Comparison of ENCODE assay signal across 29 cellular contexts in the genomic region with DNA sequence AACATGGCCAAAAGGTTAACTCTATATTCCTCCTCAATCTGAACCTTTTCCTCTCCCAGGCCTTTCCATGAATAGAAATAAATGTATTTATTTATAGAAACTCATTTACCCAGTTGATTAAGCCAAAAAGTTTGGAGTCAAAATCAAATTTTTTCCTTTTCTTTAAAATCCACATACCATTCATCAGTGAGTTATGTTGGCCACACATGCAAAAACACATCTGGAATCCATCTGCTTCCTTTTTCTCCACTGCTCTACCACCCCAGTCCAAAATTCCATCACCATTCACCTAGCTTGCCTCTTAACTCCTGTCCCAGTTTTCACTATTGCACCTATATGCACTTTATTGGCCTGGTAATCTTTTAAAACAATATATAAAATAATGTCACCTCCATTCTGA.
DNase-seq lines count a peak whose midpoint lies in the region; FAIRE-seq and TF ChIP-seq lines count a peak whose summit lies in the region.
"Had no signal": no experiment of that assay in that cellular context is flagged by ENCODE, and none has a peak within 500 bp of the region (broad histone marks: within the 10 kb centered on the region; RNA-seq: fewer than 3 reads in every experiment).

No MANE protein-coding gene starts in this region.

- peak overlapping the region in 2 of 3 experiments; percentile 6 to 26 for H3K27ac Mint-ChIP-seq in nephron
- H3K27ac Mint-ChIP-seq: activated naive CD4-positive, alpha-beta T cell treated with anti-CD3 and anti-CD28 coated beads, Interleukin-2, amount 50 U/mL, for 72 hours; natural killer cell had no signal

- H3K4me1 Mint-ChIP-seq in nephron = peaks cover 7% of the 10 kb centered on the region
- H3K4me1 Mint-ChIP-seq: natural killer cell had no signal

- H3K27me3 Mint-ChIP-seq in nephron (ENCODE audit: low read depth) = no peaks in the 10 kb centered on the region

- peak; percentile 60 for DNase-seq in EH (ENCODE audit: low read depth)
- DNase-seq in RPMI7951 (ENCODE audit: low read depth) = peak; percentile 70
- no peak for DNase-seq in NCI-H2227 treated with DMSO at 0.1 percent for 48 hours (lab: John Stamatoyannopoulos, UW)
- no peak for DNase-seq in MV-4-11 (lab: John Stamatoyannopoulos, UW)
- no peak for DNase-seq in GF-D8 (lab: John Stamatoyannopoulos, UW)
- DNase-seq: ACHN; activated CD4-positive, alpha-beta T cell treated with anti-CD3 and anti-CD28 coated beads for 4 hours; activated effector memory CD4-positive, alpha-beta T cell treated with Interleukin-2 at 50 U/mL for 16 hours; activated T-cell treated with anti-CD3 and anti-CD28 coated beads, Interleukin-2, amount 50 U/mL, for 1 hour; hypothalamus; Kasumi-1; left cardiac atrium; mammary epithelial cell; mucosa of descending colon; natural killer cell; NCI-H1436; NCI-H2081; occipital lobe; PC-9; psoas muscle; Right ventricle myocardium superior; stomach; thyroid gland had no signal

- peak; percentile 31 for FAIRE-seq in endometrium (lab: Jason Lieb, UNC)
- FAIRE-seq: D721Med, GM12891, HepG2 had no signal

- H3K36me3 Mint-ChIP-seq in nephron (ENCODE audit: low read depth) = no peaks in the 10 kb centered on the region
- H3K36me3 Mint-ChIP-seq: natural killer cell had no signal

- H3K9me3 Mint-ChIP-seq in nephron = peaks cover 14% of the 10 kb centered on the region
- H3K9me3 Mint-ChIP-seq: activated naive CD4-positive, alpha-beta T cell treated with anti-CD3 and anti-CD28 coated beads, Interleukin-2, amount 50 U/mL, for 72 hours; natural killer cell had no signal

- no peak overlapping the region for H3K4me3 Mint-ChIP-seq in nephron
- H3K4me3 Mint-ChIP-seq: natural killer cell had no signal

- no peak for TF ChIP-seq CTCF in nephron (IDR thresholded peaks at IDR 0.05; ENCODE audit: unreplicated experiment in 3 of 3)

Comparison
In these comparisons a context has a peak if more than half of its experiments do, and no peak if none do; other contexts are left out.
1. DNase-seq: peak in EH (single experiment) and RPMI7951 (single experiment); none in NCI-H2227 treated with DMSO at 0.1 percent for 48 hours (single experiment), MV-4-11 (single experiment) and GF-D8 (single experiment).